In the genomic region with DNA sequence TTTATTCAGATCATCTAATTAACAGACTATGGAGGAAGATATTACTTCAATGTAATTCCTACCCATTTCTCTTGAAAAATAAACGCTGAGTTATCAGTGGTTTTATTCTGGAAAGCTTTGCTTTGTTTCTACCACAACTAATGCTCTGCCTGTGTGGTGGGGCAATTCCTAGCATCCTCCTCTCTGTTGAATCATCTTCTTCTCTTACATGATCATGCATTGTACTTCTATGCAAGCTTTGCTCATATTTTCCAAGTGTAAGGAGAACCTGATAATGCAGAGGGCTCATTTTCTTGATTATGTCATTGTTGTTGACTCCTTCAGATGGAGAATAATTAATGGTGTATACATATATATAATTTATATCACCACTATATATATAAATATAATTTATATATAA, we compare ENCODE assay signal across 28 cellular contexts. TPM values are rescaled to one million over a fixed set of nuclear protein-coding genes. Genes with fewer than 3 reads are reported as not detected.
"Had no signal": no experiment of that assay in that cellular context is flagged by ENCODE, and none has a peak within 500 bp of the region (broad histone marks: within the 10 kb centered on the region; RNA-seq: fewer than 3 reads in every experiment).

No MANE protein-coding gene starts in this region.

- DNase-seq: activated B cell treated with CpG ODN at 0.5 μM for 24 hours; activated CD4-positive, alpha-beta memory T cell treated with anti-CD3 and anti-CD28 coated beads for 36 hours; activated CD4-positive, alpha-beta T cell treated with anti-CD3 and anti-CD28 coated beads for 4 hours; activated CD8-positive, alpha-beta memory T cell treated with anti-CD3 and anti-CD28 coated beads, Interleukin-2, amount 10 ng/mL, durations not matched to agents 7 days and 5 days; activated effector memory CD4-positive, alpha-beta T cell treated with anti-CD3 and anti-CD28 coated beads, Interleukin-2, amount 50 U/mL, for 16 hours; activated naive CD4-positive, alpha-beta T cell treated with anti-CD3 and anti-CD28 coated beads, Interleukin-2, amount 10 ng/mL, durations not matched to agents 7 days and 5 days; activated T-cell treated with anti-CD3 and anti-CD28 coated beads for 4 hours; anterior cingulate cortex; foreskin keratinocyte; glutamatergic neuron; hippocampal formation; kidney glomerular epithelial cell; left ventricle myocardium inferior; mammary epithelial cell; midbrain; ovary; psoas muscle; right cardiac atrium; stimulated activated CD4-positive, alpha-beta T cell treated with anti-CD3 and anti-CD28 coated beads, Interleukin-1b, Interleukin-23, amount 100 ng/mL, for 48 hours; substantia nigra; T-cell; tibial artery had no signal

- H3K4me3 ChIP-seq: left ventricle myocardium inferior, ovary, psoas muscle, tibial artery had no signal

- H3K4me1 ChIP-seq: foreskin keratinocyte, left ventricle myocardium inferior, psoas muscle, tibial artery had no signal

- H3K27me3 ChIP-seq: foreskin keratinocyte, neutrophil, ovary, tibial artery had no signal

- ATAC-seq: activated CD8-positive, alpha-beta memory T cell treated with anti-CD3 and anti-CD28 coated beads, Interleukin-2, amount 10 ng/mL, durations not matched to agents 7 days and 5 days; foreskin keratinocyte; psoas muscle; right cardiac atrium; T-cell had no signal

- H3K27ac ChIP-seq: foreskin keratinocyte, left ventricle myocardium inferior, neutrophil, ovary, psoas muscle, tibial artery had no signal

- H3K9me3 ChIP-seq: left ventricle myocardium inferior, neutrophil, ovary, psoas muscle, tibial artery had no signal

- H3K36me3 ChIP-seq: left ventricle myocardium inferior, neutrophil, ovary, tibial artery had no signal

RNA-seq across cellular contexts. Expression of a gene that starts 46.7 kb away (rescaled TPM):
- total RNA-seq: activated B cell treated with CpG ODN at 0.5 μM for 24 hours; activated CD4-positive, alpha-beta memory T cell treated with anti-CD3 and anti-CD28 coated beads for 36 hours; activated CD8-positive, alpha-beta memory T cell treated with anti-CD3 and anti-CD28 coated beads, Interleukin-2, amount 10 ng/mL, durations not matched to agents 7 days and 5 days; cardiac septum; chondrocyte; epithelial cell of proximal tubule; foreskin keratinocyte; left ventricle myocardium inferior; mammary epithelial cell; ovary; right cardiac atrium; skeletal muscle tissue; T-cell; ureter had no signal
- polyA plus RNA-seq: foreskin keratinocyte, mammary epithelial cell, ovary, psoas muscle, right cardiac atrium had no signal
